ENCODE assay signal across 1 cellular context in genomic region chr19:15453906-15454305, GRCh38.
A peak's percentile ranks its signal among the peaks of the same experiment; 100 is the strongest.
TF ChIP-seq lines count a peak whose summit lies in the region.

No MANE protein-coding gene starts in this region.

TF ChIP-seq in K562, 482 proteins besides CTCF, POLR2A, EP300 and RAD21:
- TF ChIP-seq NR2C1 (IDR thresholded peaks at IDR 0.05) (peak; percentile 78), NR2C1 (tag; IDR thresholded peaks at IDR 0.05) (peak; percentile 70), ZNF507 (tag; conservative IDR thresholded peaks at IDR 0.05) (no peak), TOE1 (IDR thresholded peaks at IDR 0.05; ENCODE audit: borderline replicate concordance) (no peak), TOE1 (CRISPR knock-in tag; IDR thresholded peaks at IDR 0.05; ENCODE audit: borderline replicate concordance, low read depth) (no peak), XRCC3 (IDR thresholded peaks at IDR 0.05) (no peak), CREBBP (IDR thresholded peaks at IDR 0.05; ENCODE audit: low read depth, low read length) (no peak), ZNF561 (CRISPR knock-in tag; conservative IDR thresholded peaks at IDR 0.05) (no peak), ATF6 (CRISPR knock-in tag; IDR thresholded peaks at IDR 0.05) (no peak), RBM14 (IDR thresholded peaks at IDR 0.05; ENCODE audit: borderline replicate concordance, insufficient read depth, low read depth, low read length) (no peak), CXXC5 (CRISPR knock-in tag; IDR thresholded peaks at IDR 0.05) (no peak), DIDO1 (tag; IDR thresholded peaks at IDR 0.05; ENCODE audit: low read depth) (no peak), GABPA (tag; conservative IDR thresholded peaks at IDR 0.05; ENCODE audit: low read depth) (no peak), ZNF431 (CRISPR knock-in tag; IDR thresholded peaks at IDR 0.05) (no peak), ZKSCAN8 (CRISPR knock-in tag; IDR thresholded peaks at IDR 0.05) (no peak), NR2C2 (CRISPR knock-in tag; IDR thresholded peaks at IDR 0.05) (0 out of 2 replicates have a peak, but pooled peaks have one; percentile 33), NR2C2 (tag; IDR thresholded peaks at IDR 0.05) (peak; percentile 25; the same call in 1 of the 2 replicates), EP400 (IDR thresholded peaks at IDR 0.05) (no peak), KLF10 (CRISPR knock-in tag; IDR thresholded peaks at IDR 0.05) (no peak)
TF ChIP-seq in K562: peak in this region for 2.
